1 cellular context compared by ENCODE assay signal in the genomic region with DNA sequence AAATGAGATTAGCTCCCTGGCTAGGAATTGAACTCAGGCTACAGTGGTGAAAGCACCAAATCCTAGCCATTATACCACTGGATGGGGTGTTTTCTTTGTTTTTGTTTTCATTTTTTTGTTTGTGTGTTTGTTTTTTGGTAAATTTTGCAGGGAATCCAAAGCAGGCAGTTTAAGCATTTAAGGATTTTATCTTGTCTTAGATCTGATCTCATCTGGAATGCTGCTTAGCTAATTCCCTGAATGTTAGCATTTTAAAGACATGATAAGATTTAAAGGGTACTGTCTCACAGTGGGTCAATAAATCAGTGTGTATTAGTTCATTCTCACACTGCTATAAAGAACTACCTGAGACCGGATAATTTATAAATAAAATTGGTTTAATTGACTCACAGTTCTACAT.
TF ChIP-seq lines count a peak whose summit lies in the region.

No MANE protein-coding gene starts in this region.

TF ChIP-seq in K562, 482 proteins besides CTCF, POLR2A, EP300 and RAD21:
- TF ChIP-seq JUNB (CRISPR knock-in tag; conservative IDR thresholded peaks at IDR 0.05) (no peak), ADNP (tag; IDR thresholded peaks at IDR 0.05) (0 out of 2 replicates have a peak, but pooled peaks have one; percentile 37), ZNF197 (CRISPR knock-in tag; IDR thresholded peaks at IDR 0.05; ENCODE audit: low read depth) (no peak), JUN (IDR thresholded peaks at IDR 0.05; ENCODE audit: borderline replicate concordance, low read depth, low read length) (no peak), JUN (CRISPR knock-in tag; IDR thresholded peaks at IDR 0.05; ENCODE audit: borderline replicate concordance) (no peak)
